ENCODE assay signal across 15 cellular contexts in the genomic region with DNA sequence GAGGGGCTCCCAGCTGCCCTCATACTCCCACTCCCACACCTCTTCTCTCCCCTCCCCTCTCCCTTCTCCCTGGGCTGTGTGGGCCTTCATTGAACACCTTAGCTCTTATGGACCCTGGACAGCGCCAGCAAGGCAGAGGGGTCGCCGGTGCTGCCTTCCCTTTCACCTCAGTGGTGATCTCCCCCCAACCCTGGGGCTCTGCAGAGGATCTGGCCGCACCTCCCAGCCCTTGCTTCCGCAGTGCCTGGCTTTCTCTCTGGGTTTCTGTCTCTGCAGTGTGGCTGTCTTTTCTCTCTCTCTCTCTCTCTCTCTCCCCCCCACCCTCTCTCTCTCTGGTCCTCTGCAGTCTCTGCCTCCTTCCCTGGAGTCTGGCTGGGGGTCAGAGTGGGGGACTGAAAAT. TPM values are rescaled to one million over a fixed set of nuclear protein-coding genes. Genes with fewer than 3 reads are reported as not detected.
DNase-seq lines count a peak whose midpoint lies in the region; ATAC-seq and TF ChIP-seq lines count a peak whose summit lies in the region.
"Had no signal": no experiment of that assay in that cellular context is flagged by ENCODE, and none has a peak within 500 bp of the region (broad histone marks: within the 10 kb centered on the region; RNA-seq: fewer than 3 reads in every experiment).

No MANE protein-coding gene starts in this region.

- H3K14ac ChIP-seq in H9 (ENCODE audit: insufficient read depth, low read length) (no peak overlapping the region; the same call in 1 of the 2 replicates), trophoblast cell (ENCODE audit: low read length) (no peak overlapping the region)

- H4K8ac ChIP-seq in H9 (replicated peaks; ENCODE audit: insufficient read length, low read depth, low read length) (no peak overlapping the region), trophoblast cell (ENCODE audit: low read depth, low read length) (no peak overlapping the region)

- H3K9me3 ChIP-seq in H9 (ENCODE audit: control insufficient read depth, low read depth, low read length): no peaks in the 10 kb centered on the region
- no peaks in the 10 kb centered on the region for H3K9me3 ChIP-seq in trophoblast cell (ENCODE audit: insufficient read depth, low read depth, low read length)

- peaks cover 3% of the 10 kb centered on the region for H3K79me1 ChIP-seq in H9 (ENCODE audit: insufficient read depth, low read depth, low read length, poor library complexity, severe bottlenecking)
- H3K79me1 ChIP-seq in trophoblast cell (ENCODE audit: low read length): peaks cover 2% of the 10 kb centered on the region

- no CpG with 5 or more reads among the region's 5 CpGs for whole genome bisulfite sequencing in H9 (ENCODE audit: extremely low coverage, insufficient read length, low lambda C conversion rate)
- no CpG with 5 or more reads among the region's 5 CpGs for WGBS in trophoblast cell (ENCODE audit: extremely low coverage, insufficient coverage, insufficient read length)

- H3K4me3 Mint-ChIP-seq in H9 (peak overlapping the region; percentile 88 to 95), WTC11 (peak overlapping the region; percentile 98)

- CTCF ChIA-PET in WTC11 (lab: Charles Lee): interaction anchor here (0.7 to 4.8 kb wide), 5 partner anchors 16 to 214 kb away, joined by 3 to 42 read pairs (median 5); a partner anchor contains a TSS

- ATAC-seq in WTC11 (peak; percentile 3), GM19395 (IDR thresholded peaks at IDR 0.05; ENCODE audit: unreplicated experiment) (no peak), HG02938 (IDR thresholded peaks at IDR 0.05; ENCODE audit: unreplicated experiment) (no peak)

- H3K27me3 ChIP-seq in H9 (ENCODE audit: insufficient read depth, low read length): no peaks in the 10 kb centered on the region
- no peaks in the 10 kb centered on the region for H3K27me3 ChIP-seq in trophoblast cell (ENCODE audit: insufficient read depth, low read length)

- H2AFZ ChIP-seq in H9 (ENCODE audit: low read length): no peak overlapping the region
- H2AFZ ChIP-seq in trophoblast cell (ENCODE audit: insufficient read depth, low read length, poor library complexity): no peak overlapping the region

- H3K27me3 Mint-ChIP-seq in H9 (ENCODE audit: low read depth) (no peaks in the 10 kb centered on the region), WTC11 (ENCODE audit: low read depth) (no peaks in the 10 kb centered on the region)

- H3K9ac ChIP-seq in H9 (ENCODE audit: extremely low read depth, insufficient read length, low read length) (no peak overlapping the region), trophoblast cell (ENCODE audit: low read length) (no peak overlapping the region)

- H2BK20ac ChIP-seq in H9 (ENCODE audit: low read depth, low read length, poor library complexity, severe bottlenecking): no peak overlapping the region

- H3K27ac Mint-ChIP-seq in H9 (peak overlapping the region in 2 of 3 experiments; percentile 31 to 68; a peak in 3 of 7 replicates), WTC11 (no peak overlapping the region)
- H3K27ac Mint-ChIP-seq: activated T-helper 2 cell treated with anti-CD3 and anti-CD28 coated beads, Interferon-gamma antibody, Interleukin-2, Interleukin-4, amounts not matched to agents 10 μg/mL and 5 μg/mL and 100 μg/mL, durations not matched to agents 14 hours and 24 hours and 36 hours had no signal

- H4K91ac ChIP-seq in H9 (ENCODE audit: insufficient read length, low read depth, low read length): no peak overlapping the region
- H4K91ac ChIP-seq in trophoblast cell (ENCODE audit: low read depth, low read length): no peak overlapping the region

- no peak overlapping the region for H3T11ph ChIP-seq in H9 (ENCODE audit: low read length)

- no peak overlapping the region for H4K5ac ChIP-seq in H9 (ENCODE audit: insufficient read length, low read depth, low read length)

- no peak overlapping the region for H3K23ac ChIP-seq in H9 (ENCODE audit: insufficient read length, low read depth, low read length)
- no peak overlapping the region for H3K23ac ChIP-seq in trophoblast cell (ENCODE audit: low read length)

- H3K56ac ChIP-seq in H9 (ENCODE audit: insufficient read length, low read depth, low read length): no peak overlapping the region

- no peak for TF ChIP-seq CTCF in H9 (conservative IDR thresholded peaks at IDR 0.05)
- TF ChIP-seq CTCF in WTC11 (IDR thresholded peaks at IDR 0.05): no peak

- H3K4me2 ChIP-seq in H9 (ENCODE audit: insufficient read depth, insufficient read length, low read length): peak overlapping the region; percentile 96
- peak overlapping the region; percentile 7 for H3K4me2 ChIP-seq in trophoblast cell (ENCODE audit: low read length)

- peaks cover 25% of the 10 kb centered on the region for H3K23me2 ChIP-seq in H9 (ENCODE audit: insufficient read length, low read depth, low read length, poor library complexity, severe bottlenecking)

- H3K18ac ChIP-seq in H9 (ENCODE audit: insufficient read length, low read depth, low read length) (no peak overlapping the region), trophoblast cell (ENCODE audit: low read length) (no peak overlapping the region)

- H2BK12ac ChIP-seq in H9 (ENCODE audit: insufficient read length, low read depth, low read length): no peak overlapping the region
- H2BK12ac ChIP-seq in trophoblast cell (ENCODE audit: low read length): no peak overlapping the region

- H3K4me3 ChIP-seq in iPS-11a (ENCODE audit: low read depth, low read length) (peak overlapping the region; percentile 68), trophoblast cell (ENCODE audit: low read depth, low read length) (no peak overlapping the region)

- H2BK5ac ChIP-seq in H9 (ENCODE audit: insufficient read length, low read length): no peak overlapping the region
- H2BK5ac ChIP-seq in trophoblast cell (ENCODE audit: low read depth, low read length, poor library complexity): no peak overlapping the region

- peaks cover 24 to 29% of the 10 kb centered on the region in 2 experiments for H3K4me1 Mint-ChIP-seq in H9
- peaks cover 29% of the 10 kb centered on the region for H3K4me1 Mint-ChIP-seq in WTC11

- peaks cover 2% of the 10 kb centered on the region for H3K4me1 ChIP-seq in H9 (ENCODE audit: insufficient read depth, low read length)
- H3K4me1 ChIP-seq in trophoblast cell (ENCODE audit: control insufficient read depth in 1 of 2, insufficient read depth in 2 of 2, low read length in 2 of 2): peaks cover 4 to 12% of the 10 kb centered on the region in 2 experiments

- H2BK15ac ChIP-seq in H9 (ENCODE audit: low read depth, low read length): no peak overlapping the region

- DNase-seq in H9 (peak; percentile 44), WTC11 (ENCODE audit: low spot score) (peak; percentile 47), trophoblast cell (no peak), retina (no peak)
- no peak for DNase-seq in activated CD8-positive, alpha-beta memory T cell treated with anti-CD3 and anti-CD28 coated beads for 24 hours
- DNase-seq: effector CD4-positive, alpha-beta T cell; kidney glomerular epithelial cell; NCI-H1105; stimulated activated naive CD4-positive, alpha-beta T cell treated with Interleukin-2 at 50 U/mL for 16 hours had no signal

- H3K9me3 Mint-ChIP-seq in H9 (no peaks in the 10 kb centered on the region; a peak in 1 of 5 replicates), WTC11 (no peaks in the 10 kb centered on the region)
- H3K9me3 Mint-ChIP-seq: activated T-helper 2 cell treated with anti-CD3 and anti-CD28 coated beads, Interferon-gamma antibody, Interleukin-2, Interleukin-4, amounts not matched to agents 10 μg/mL and 5 μg/mL and 100 μg/mL, durations not matched to agents 14 hours and 24 hours and 36 hours had no signal

- no peak overlapping the region for H2BK120ac ChIP-seq in H9 (ENCODE audit: low read depth, low read length, poor library complexity, severe bottlenecking)
- H2BK120ac ChIP-seq in trophoblast cell (ENCODE audit: insufficient read depth, low read length, poor library complexity): no peak overlapping the region

- H2AK5ac ChIP-seq in H9 (ENCODE audit: insufficient read length, low read length) (no peak overlapping the region), trophoblast cell (ENCODE audit: low read length) (no peak overlapping the region)

- no peak overlapping the region for H4K12ac ChIP-seq in trophoblast cell (ENCODE audit: low read depth, low read length)

- H3K4ac ChIP-seq in H9 (ENCODE audit: low read depth, low read length): no peak overlapping the region
- no peak overlapping the region for H3K4ac ChIP-seq in trophoblast cell (ENCODE audit: low read depth, low read length)

- POLR2A ChIA-PET in WTC11 (lab: Charles Lee): interaction anchor here (3.6 kb wide), 1 partner anchor 28 kb away, joined by 13 read pairs; a partner anchor contains a TSS

- H3K27ac ChIP-seq in H9 (ENCODE audit: insufficient read length, low read depth, low read length) (no peak overlapping the region), trophoblast cell (ENCODE audit: low read depth, low read length) (no peak overlapping the region)

- H3K36me3 ChIP-seq in trophoblast cell (ENCODE audit: control insufficient read depth in 1 of 2, insufficient read depth in 2 of 2, low read length in 2 of 2): no peaks in the 10 kb centered on the region

- H4K20me1 ChIP-seq in H9 (ENCODE audit: control insufficient read depth, insufficient read depth, insufficient read length): no peaks in the 10 kb centered on the region

- peaks cover 6 to 23% (median 16%) of the 10 kb centered on the region in 3 experiments; a peak in 6 of 7 replicates for H3K36me3 Mint-ChIP-seq in H9 (ENCODE audit: insufficient read depth in 1 of 3, low read depth in 3 of 3)
- peaks cover 11% of the 10 kb centered on the region; the same call in 1 of the 2 replicates for H3K36me3 Mint-ChIP-seq in WTC11
- H3K36me3 Mint-ChIP-seq: CD14-positive monocyte had no signal

- H3K79me2 ChIP-seq in H9 (ENCODE audit: insufficient read depth, low read length) (no peaks in the 10 kb centered on the region; the same call in 1 of the 2 replicates), trophoblast cell (ENCODE audit: control insufficient read depth, insufficient read depth, low read length, poor library complexity) (no peaks in the 10 kb centered on the region)

TF ChIP-seq in WTC11, 78 proteins besides CTCF, POLR2A, EP300 and RAD21:
- TF ChIP-seq FOXK1 (CRISPR knock-in tag; IDR thresholded peaks at IDR 0.05) (no peak), ZNF416 (CRISPR knock-in tag; IDR thresholded peaks at IDR 0.05) (no peak), NR1H2 (CRISPR knock-in tag; IDR thresholded peaks at IDR 0.05) (no peak), NFE2L1 (CRISPR knock-in tag; IDR thresholded peaks at IDR 0.05) (0 out of 2 replicates have a peak, but pooled peaks have one; percentile 3)

RNA-seq across cellular contexts. Expression of a gene that starts 1.2 kb away (rescaled TPM):
- total RNA-seq in H9 (2021) (44.7 and 50.8 TPM in 2 replicates), WTC11 (2021) (58.2 to 68.5 TPM (median 64.2 TPM) in 3 replicates)
- 21.3 and 21.4 TPM in 2 replicates for polyA plus RNA-seq in trophoblast cell (2013)
- total RNA-seq: T-helper 2 cell treated with Interferon-gamma antibody and Interleukin-4, amounts not matched to agents 100 ng/mL and 5 ng/mL, for 36 hours had no signal
- polyA plus RNA-seq: CD14-positive monocyte had no signal

RNA-seq across cellular contexts. Expression of a gene that starts 2.2 kb away (rescaled TPM):
- total RNA-seq in H9 (2021) (16.7 and 17.9 TPM in 2 replicates), WTC11 (2021) (17.6 to 26.9 TPM (median 20.2 TPM) in 3 replicates)
- polyA plus RNA-seq in trophoblast cell (2013): 0.85 and 0.86 TPM in 2 replicates
- polyA plus RNA-seq: CD14-positive monocyte had no signal

RNA-seq across cellular contexts. Expression of a gene that starts 27.9 kb away (rescaled TPM):
- total RNA-seq in H9 (2021) (16.8 and 18.3 TPM in 2 replicates), WTC11 (2021) (18.5 to 20.9 TPM (median 19.4 TPM) in 3 replicates)
- 31.1 and 33.4 TPM in 2 replicates for polyA plus RNA-seq in trophoblast cell (2013)

RNA-seq across cellular contexts. Expression of a gene that starts 35.1 kb away (rescaled TPM):
- 70.0 and 70.6 TPM in 2 replicates for total RNA-seq in H9 (2021)
- 70.7 to 71.7 TPM (median 70.9 TPM) in 3 replicates for total RNA-seq in WTC11 (2021)
- polyA plus RNA-seq in trophoblast cell (2013): 51.3 and 53.4 TPM in 2 replicates

Comparison
In these comparisons a context has a peak if more than half of its experiments do, and no peak if none do; other contexts are left out.
1. DNase-seq: peak in H9 (single experiment) and WTC11 (single experiment); none in trophoblast cell (0 of 2), activated CD8-positive, alpha-beta memory T cell treated with anti-CD3 and anti-CD28 coated beads for 24 hours (single experiment) and retina (single experiment).